Comparison of ENCODE assay signal across 8 cellular contexts in the genomic region with DNA sequence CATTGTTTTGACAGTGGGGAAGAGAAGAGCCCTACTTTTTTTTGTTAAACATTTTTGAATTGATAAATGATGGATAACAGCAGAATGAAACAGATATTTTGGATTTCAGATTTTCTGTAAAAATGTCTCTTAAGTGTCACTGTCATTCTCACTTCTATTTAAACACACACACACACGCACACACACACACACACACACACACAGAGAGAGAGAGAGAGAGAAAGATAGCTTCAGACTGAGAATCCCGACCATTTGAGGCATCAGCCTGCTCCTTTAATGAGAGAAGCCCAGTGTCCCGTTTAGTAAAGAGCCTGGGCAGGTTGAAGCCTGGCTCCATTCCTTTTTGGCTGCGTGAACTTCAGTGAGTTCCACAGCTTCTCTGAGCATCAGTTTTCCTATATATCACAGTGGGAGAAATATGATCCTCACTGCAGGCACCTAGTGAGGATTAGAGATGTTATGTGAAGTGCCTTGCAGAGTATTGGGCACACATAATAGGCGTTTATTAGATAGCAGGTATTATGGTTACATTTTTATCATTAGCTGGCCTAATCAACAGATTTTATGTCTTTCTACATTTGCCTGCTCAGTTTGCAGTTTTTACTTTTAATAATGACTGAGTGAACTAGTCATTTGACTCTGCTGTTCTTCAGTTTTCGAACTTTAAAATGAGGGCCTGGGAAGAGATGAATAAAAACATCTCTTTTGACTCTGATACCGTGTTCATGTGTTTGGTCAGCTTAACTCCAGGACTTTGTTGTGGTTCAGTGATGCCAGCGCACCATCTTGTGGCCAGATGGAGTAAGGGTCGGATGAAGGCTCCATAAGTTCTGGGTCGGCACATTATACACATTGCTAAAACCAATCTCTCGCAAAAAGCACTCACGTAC.
DNase-seq lines count a peak whose midpoint lies in the region; ATAC-seq, FAIRE-seq and TF ChIP-seq lines count a peak whose summit lies in the region.

No MANE protein-coding gene starts in this region.

- H4K20me1 ChIP-seq in GM23248 (ENCODE audit: insufficient read depth) (no peaks in the 10 kb centered on the region), Karpas-422 (ENCODE audit: insufficient read depth, low read depth, low read length) (no peaks in the 10 kb centered on the region)

- 22 to 23% methylated on average over 12 of the region's 12 CpGs for WGBS in GM23248 (ENCODE audit: low coverage in 1 of 2, low lambda C conversion rate in 2 of 2, missing lambda C conversion rate in 2 of 2), 2 experiments
- WGBS in gastroesophageal sphincter (ENCODE audit: low coverage in 1 of 2), 2 donors: 12 to 17% methylated on average over 12 of the region's 12 CpGs
- 19 to 24% methylated on average over 12 of the region's 12 CpGs for WGBS in pancreas, 2 donors
- 23 to 24% methylated on average over 12 of the region's 12 CpGs for WGBS in upper lobe of left lung, 2 donors

- H3K9me2 ChIP-seq in GM23248 (ENCODE audit: insufficient read depth) (no peaks in the 10 kb centered on the region), Karpas-422 (replicated peaks; ENCODE audit: insufficient read depth, low read length) (no peaks in the 10 kb centered on the region)

- H3K9me3 ChIP-seq in GM23248 (ENCODE audit: low read depth): no peaks in the 10 kb centered on the region
- no peaks in the 10 kb centered on the region for H3K9me3 ChIP-seq in Karpas-422 (ENCODE audit: low read length)
- no peaks in the 10 kb centered on the region for H3K9me3 ChIP-seq in gastroesophageal sphincter
- no peaks in the 10 kb centered on the region for H3K9me3 ChIP-seq in pancreas
- H3K9me3 ChIP-seq in upper lobe of left lung: no peaks in the 10 kb centered on the region

- no peak overlapping the region for H3K4me3 ChIP-seq in GM23248
- H3K4me3 ChIP-seq in Karpas-422 (ENCODE audit: low read length): peak overlapping the region; percentile 27; the same call in 1 of the 2 replicates
- no peak overlapping the region for H3K4me3 ChIP-seq in gastroesophageal sphincter
- no peak overlapping the region for H3K4me3 ChIP-seq in pancreas
- no peak overlapping the region for H3K4me3 ChIP-seq in upper lobe of left lung

- H3F3A ChIP-seq in GM23248 (ENCODE audit: insufficient read depth): no peaks in the 10 kb centered on the region; the same call in 1 of the 2 replicates

- H3K27me3 ChIP-seq in GM23248 (replicated peaks; ENCODE audit: insufficient read depth): no peaks in the 10 kb centered on the region
- no peaks in the 10 kb centered on the region for H3K27me3 ChIP-seq in Karpas-422 (ENCODE audit: low read length)
- H3K27me3 ChIP-seq in gastroesophageal sphincter: no peaks in the 10 kb centered on the region
- no peaks in the 10 kb centered on the region for H3K27me3 ChIP-seq in pancreas
- H3K27me3 ChIP-seq in upper lobe of left lung: no peaks in the 10 kb centered on the region

- H3K27ac ChIP-seq in GM23248: no peak overlapping the region
- H3K27ac ChIP-seq in Karpas-422 (ENCODE audit: low read length): no peak overlapping the region; the same call in 1 of the 2 replicates
- peak overlapping the region in 3 of 4 donors; percentile 15 to 38 (median 29) for H3K27ac ChIP-seq in gastroesophageal sphincter
- no peak overlapping the region for H3K27ac ChIP-seq in pancreas
- peak overlapping the region in 2 of 4 donors; percentile 26 to 51 for H3K27ac ChIP-seq in upper lobe of left lung

- no peak overlapping the region for H3K9ac ChIP-seq in GM23248
- H3K9ac ChIP-seq in Karpas-422 (ENCODE audit: low read length): peak overlapping the region; percentile 32

- no peak for TF ChIP-seq POLR2A in gastroesophageal sphincter (IDR thresholded peaks at IDR 0.05)
- no peak for TF ChIP-seq POLR2A in upper lobe of left lung (IDR thresholded peaks at IDR 0.05)

- intact Hi-C loops in pancreas (cut with DNase I): loop anchor here in 1 of 3 donors (5.0 kb wide), 1 partner anchor 408 kb away; no protein-coding TSS in a partner anchor

- H3K79me2 ChIP-seq in GM23248 (ENCODE audit: insufficient read depth): no peaks in the 10 kb centered on the region
- peaks cover 6% of the 10 kb centered on the region; the same call in 1 of the 2 replicates for H3K79me2 ChIP-seq in Karpas-422 (ENCODE audit: low read length)

- in situ Hi-C loops in GM23248 (cut with MboI): loop anchor here (5.0 to 10.0 kb wide), 2 partner anchors 418 to 644 kb away; no protein-coding TSS in a partner anchor

- H3K36me3 ChIP-seq in GM23248 (ENCODE audit: low read depth) (no peaks in the 10 kb centered on the region), Karpas-422 (ENCODE audit: insufficient read depth, low read length) (no peaks in the 10 kb centered on the region), gastroesophageal sphincter (peaks cover 0 to 9% of the 10 kb centered on the region in 2 donors), pancreas (no peaks in the 10 kb centered on the region), upper lobe of left lung (peaks cover 0 to 7% (median 0%) of the 10 kb centered on the region in 4 donors)

- H3K4me1 ChIP-seq in GM23248 (ENCODE audit: insufficient read depth) (no peaks in the 10 kb centered on the region), Karpas-422 (ENCODE audit: low read length) (peaks cover 39% of the 10 kb centered on the region), gastroesophageal sphincter (peaks cover 0 to 13% (median 3%) of the 10 kb centered on the region in 3 donors), pancreas (no peaks in the 10 kb centered on the region), upper lobe of left lung (peaks cover 3 to 11% (median 8%) of the 10 kb centered on the region in 4 donors)

- peak; percentile 80 to 90 (median 88) for TF ChIP-seq CTCF in gastroesophageal sphincter (IDR thresholded peaks at IDR 0.05)
- TF ChIP-seq CTCF in pancreas (IDR thresholded peaks at IDR 0.05): peak; percentile 32 to 72 (median 64)
- TF ChIP-seq CTCF in upper lobe of left lung (IDR thresholded peaks at IDR 0.05): peak; percentile 65 to 90 (median 80)

- no peak for FAIRE-seq in pancreas (lab: Jason Lieb, UNC)

- H2AFZ ChIP-seq in GM23248: peak overlapping the region; percentile 79
- H2AFZ ChIP-seq in Karpas-422 (ENCODE audit: low read length): peak overlapping the region; percentile 79

- TF ChIP-seq EP300 in gastroesophageal sphincter (IDR thresholded peaks at IDR 0.05) (no peak), upper lobe of left lung (IDR thresholded peaks at IDR 0.05) (no peak)

- DNase-seq in ELR (ENCODE audit: low read depth) (peak; percentile 83), GM23248 (peak; percentile 84), Karpas-422 (peak; percentile 91), RKO (ENCODE audit: low spot score) (peak; percentile 85), pancreas (peak in 5 of 6 donors; percentile 26 to 70 (median 59)), upper lobe of left lung (peak in 1 of 2 donors; percentile 68)
- peak; percentile 89 for DNase-seq in activated effector memory CD4-positive, alpha-beta T cell treated with anti-CD3 and anti-CD28 coated beads, Interleukin-2, amount 50 U/mL, for 16 hours

- ATAC-seq in gastroesophageal sphincter (peak; percentile 83), pancreas (peak; percentile 83 to 95 (median 92)), upper lobe of left lung (ENCODE audit: low FRiP score in 2 of 2) (peak; percentile 92 to 93)

- H3K4me2 ChIP-seq in GM23248 (ENCODE audit: unreplicated experiment): peak overlapping the region; percentile 4
- peak overlapping the region; percentile 51 for H3K4me2 ChIP-seq in Karpas-422 (ENCODE audit: low read depth, low read length, poor library complexity, severe bottlenecking)

Comparison
In these comparisons a context has a peak if more than half of its experiments do, and no peak if none do; other contexts are left out.
1. H3K27ac ChIP-seq: peak in gastroesophageal sphincter (3 of 4); none in GM23248 (single experiment), Karpas-422 (single experiment) and pancreas (0 of 4).
2. Peak in every context shown above with its lines, with median percentiles within 50 percentile points of each other: ATAC-seq and CTCF ChIP-seq.